24 cellular contexts compared by ENCODE assay signal in genomic region chr1:197909346-197909745, GRCh38. TPM values are rescaled to one million over a fixed set of nuclear protein-coding genes. Genes with fewer than 3 reads are reported as not detected.
DNase-seq lines count a peak whose midpoint lies in the region; ATAC-seq and TF ChIP-seq lines count a peak whose summit lies in the region.
"Had no signal": no experiment of that assay in that cellular context is flagged by ENCODE, and none has a peak within 500 bp of the region (broad histone marks: within the 10 kb centered on the region; RNA-seq: fewer than 3 reads in every experiment).

No MANE protein-coding gene starts in this region.

- no peak for TF ChIP-seq EP300 in SK-N-SH (IDR thresholded peaks at IDR 0.05; ENCODE audit: borderline replicate concordance in 1 of 2, low read depth in 1 of 2, low read length in 1 of 2)

- H3K36me3 Mint-ChIP-seq in HFFc6 (ENCODE audit: low read depth): no peaks in the 10 kb centered on the region
- H3K36me3 Mint-ChIP-seq in activated naive CD8-positive, alpha-beta T cell treated with anti-CD3 and anti-CD28 coated beads, Interleukin-2, amount 50 U/mL, for 24 hours (ENCODE audit: low read depth): no peaks in the 10 kb centered on the region
- H3K36me3 Mint-ChIP-seq: activated naive CD4-positive, alpha-beta T cell treated with anti-CD3 and anti-CD28 coated beads, Interleukin-2, amount 50 U/mL, for 24 hours had no signal

- TF ChIP-seq CTCF in SK-N-SH (IDR thresholded peaks at IDR 0.05) (no peak), HFFc6 (IDR thresholded peaks at IDR 0.05) (peak; percentile 17; the same call in 1 of the 2 replicates), osteoblast (IDR thresholded peaks at IDR 0.05; ENCODE audit: extremely low read depth, low read depth, low read length) (no peak), esophagus squamous epithelium (IDR thresholded peaks at IDR 0.05) (no peak)

- H3K9me3 Mint-ChIP-seq in HFFc6: no peaks in the 10 kb centered on the region
- no peaks in the 10 kb centered on the region for H3K9me3 Mint-ChIP-seq in activated naive CD8-positive, alpha-beta T cell treated with anti-CD3 and anti-CD28 coated beads, Interleukin-2, amount 50 U/mL, for 24 hours
- H3K9me3 Mint-ChIP-seq: activated CD4-positive, alpha-beta memory T cell treated with anti-CD3 and anti-CD28 coated beads for 36 hours; activated naive CD4-positive, alpha-beta T cell treated with anti-CD3 and anti-CD28 coated beads, Interleukin-2, amount 50 U/mL, for 24 hours had no signal

- H3K9ac ChIP-seq in SK-N-SH: no peak overlapping the region

- H3K4me3 ChIP-seq in SK-N-SH (ENCODE audit: low read depth in 2 of 2, low read length in 1 of 2): no peak overlapping the region
- no peak overlapping the region for H3K4me3 ChIP-seq in osteoblast (ENCODE audit: insufficient read depth, low read length)
- no peak overlapping the region for H3K4me3 ChIP-seq in esophagus squamous epithelium

- TF ChIP-seq POLR2A in esophagus squamous epithelium (IDR thresholded peaks at IDR 0.05): no peak

- H3K27me3 ChIP-seq in SK-N-SH (ENCODE audit: insufficient read depth) (no peaks in the 10 kb centered on the region), osteoblast (ENCODE audit: insufficient read depth, low read length) (peaks cover 65% of the 10 kb centered on the region), esophagus squamous epithelium (peaks cover 14 to 100% (median 54%) of the 10 kb centered on the region in 4 donors)

- peaks cover 0 to 11% of the 10 kb centered on the region in 2 experiments; a peak in 2 of 4 replicates for H3K4me1 ChIP-seq in SK-N-SH (ENCODE audit: control insufficient read depth in 1 of 2, insufficient read depth in 2 of 2, low read depth in 1 of 2, low read length in 1 of 2)
- peaks cover 15% of the 10 kb centered on the region for H3K4me1 ChIP-seq in osteoblast (ENCODE audit: insufficient read depth, low read length)
- H3K4me1 ChIP-seq in esophagus squamous epithelium: peaks cover 32 to 56% (median 33%) of the 10 kb centered on the region in 3 donors

- H4K20me1 ChIP-seq in SK-N-SH (ENCODE audit: insufficient read depth) (no peaks in the 10 kb centered on the region), osteoblast (ENCODE audit: insufficient read depth, low read length) (no peaks in the 10 kb centered on the region)

- no peak overlapping the region for H3K27ac Mint-ChIP-seq in HFFc6
- H3K27ac Mint-ChIP-seq in activated naive CD8-positive, alpha-beta T cell treated with anti-CD3 and anti-CD28 coated beads, Interleukin-2, amount 50 U/mL, for 24 hours: no peak overlapping the region
- H3K27ac Mint-ChIP-seq: activated CD4-positive, alpha-beta memory T cell treated with anti-CD3 and anti-CD28 coated beads for 36 hours; activated naive CD4-positive, alpha-beta T cell treated with anti-CD3 and anti-CD28 coated beads, Interleukin-2, amount 50 U/mL, for 24 hours had no signal

- H3K27me3 Mint-ChIP-seq in HFFc6 (ENCODE audit: insufficient read depth): peaks cover 15% of the 10 kb centered on the region
- H3K27me3 Mint-ChIP-seq in activated naive CD8-positive, alpha-beta T cell treated with anti-CD3 and anti-CD28 coated beads, Interleukin-2, amount 50 U/mL, for 24 hours: peaks cover 94% of the 10 kb centered on the region

- no peak for TF ChIP-seq RAD21 in SK-N-SH (IDR thresholded peaks at IDR 0.05; ENCODE audit: low read length)

- ATAC-seq in SK-N-SH treated with all-trans-retinoic acid at 6 μM for 48 hours (no peak), HG03135 (IDR thresholded peaks at IDR 0.05; ENCODE audit: unreplicated experiment) (no peak)
- no peak for ATAC-seq in activated naive CD8-positive, alpha-beta T cell treated with anti-CD3 and anti-CD28 coated beads, Interleukin-2, amount 50 U/mL, for 24 hours
- ATAC-seq: left lobe of liver, Right ventricle myocardium inferior had no signal

- H3K9me2 ChIP-seq in SK-N-SH: no peaks in the 10 kb centered on the region

- H3K4me2 ChIP-seq in SK-N-SH (no peak overlapping the region), osteoblast (ENCODE audit: insufficient read depth, low read length) (peak overlapping the region; percentile 62)

- H2AFZ ChIP-seq in SK-N-SH (ENCODE audit: low read depth): no peak overlapping the region
- H2AFZ ChIP-seq in osteoblast (ENCODE audit: low read length): no peak overlapping the region

- no peaks in the 10 kb centered on the region for H3K9me3 ChIP-seq in SK-N-SH
- no peaks in the 10 kb centered on the region for H3K9me3 ChIP-seq in osteoblast (ENCODE audit: low read depth, low read length)
- H3K9me3 ChIP-seq in esophagus squamous epithelium: no peaks in the 10 kb centered on the region

- POLR2A ChIA-PET in SK-N-SH (lab: Yijun Ruan, JAX): no interaction called here

- no peaks in the 10 kb centered on the region for H3K79me2 ChIP-seq in SK-N-SH (ENCODE audit: insufficient read depth)
- H3K79me2 ChIP-seq in osteoblast (ENCODE audit: insufficient read depth, low read length): no peaks in the 10 kb centered on the region

- H3K27ac ChIP-seq in SK-N-SH (ENCODE audit: low read depth in 2 of 2, low read length in 1 of 2) (no peak overlapping the region), osteoblast (ENCODE audit: low read depth, low read length) (no peak overlapping the region), esophagus squamous epithelium (no peak overlapping the region)

- H3K4me3 Mint-ChIP-seq in HFFc6: peak overlapping the region; percentile 79
- H3K4me3 Mint-ChIP-seq in activated naive CD8-positive, alpha-beta T cell treated with anti-CD3 and anti-CD28 coated beads, Interleukin-2, amount 50 U/mL, for 24 hours: peak overlapping the region; percentile 43
- H3K4me3 Mint-ChIP-seq: activated naive CD4-positive, alpha-beta T cell treated with anti-CD3 and anti-CD28 coated beads, Interleukin-2, amount 50 U/mL, for 24 hours had no signal

- peaks cover 68% of the 10 kb centered on the region for H3K4me1 Mint-ChIP-seq in HFFc6 (ENCODE audit: low read depth)
- H3K4me1 Mint-ChIP-seq in activated naive CD8-positive, alpha-beta T cell treated with anti-CD3 and anti-CD28 coated beads, Interleukin-2, amount 50 U/mL, for 24 hours: peaks cover 51% of the 10 kb centered on the region

- whole genome bisulfite sequencing in SK-N-SH (ENCODE audit: low lambda C conversion rate): 65% methylated on average over 10 of the region's 10 CpGs
- 3 to 18% methylated on average over 6 to 8 of the region's 10 CpGs for WGBS in esophagus squamous epithelium, 2 donors

- CTCF ChIA-PET in SK-N-SH (lab: Yijun Ruan, JAX): no interaction called here

- peaks cover 4% of the 10 kb centered on the region for H3F3A ChIP-seq in SK-N-SH (replicated peaks; ENCODE audit: insufficient read depth)

- peak; percentile 11 for DNase-seq in SK-N-SH
- no peak for DNase-seq in HFFc6
- DNase-seq in activated naive CD8-positive, alpha-beta T cell treated with anti-CD3 and anti-CD28 coated beads, Interleukin-2, amount 50 U/mL, for 24 hours: no peak
- DNase-seq in osteoblast (ENCODE audit: insufficient read length, low spot score, missing footprints): no peak
- no peak for DNase-seq in activated CD4-positive, CD25-positive, alpha-beta regulatory T cell (lab: John Stamatoyannopoulos, UW)
- no peak for DNase-seq in esophagus squamous epithelium (lab: John Stamatoyannopoulos, UW)
- DNase-seq: 8988T; activated CD4-positive, alpha-beta memory T cell treated with anti-CD3 and anti-CD28 coated beads for 36 hours; COR-L47; IMR-90; NCI-H1417 treated with DMSO at 0.1 percent for 48 hours; NCI-H2171; NCI-H748 treated with DMSO at 0.1 percent for 48 hours; small intestine; stimulated activated CD4-positive, alpha-beta T cell treated with anti-CD3 and anti-CD28 coated beads, Interleukin-4, amount 100 ng/mL, for 24 hours had no signal

- intact Hi-C loops in esophagus squamous epithelium (cut with DNase I): no loop called here

- H3K36me3 ChIP-seq in SK-N-SH (replicated peaks in 1 of 2; ENCODE audit: control insufficient read depth in 1 of 2, insufficient read depth in 2 of 2, low read length in 1 of 2) (no peaks in the 10 kb centered on the region), osteoblast (ENCODE audit: insufficient read depth, low read length) (no peaks in the 10 kb centered on the region), esophagus squamous epithelium (no peaks in the 10 kb centered on the region)

TF ChIP-seq in SK-N-SH, 30 proteins besides CTCF, POLR2A, EP300 and RAD21:
- TF ChIP-seq MEF2A (IDR thresholded peaks at IDR 0.05; ENCODE audit: borderline replicate concordance, low read depth) (no peak), GATA2 (CRISPR knock-in tag; IDR thresholded peaks at IDR 0.05) (no peak), NFIC (IDR thresholded peaks at IDR 0.05; ENCODE audit: borderline replicate concordance) (no peak), RXRA (IDR thresholded peaks at IDR 0.05; ENCODE audit: borderline replicate concordance, low read depth) (no peak), SMC3 (IDR thresholded peaks at IDR 0.05; ENCODE audit: low read depth, low read length) (no peak)
TF ChIP-seq in SK-N-SH: peak in this region for 0.

TF ChIP-seq in SK-N-SH treated with all-trans-retinoic acid at 6 μM for 48 hours, 23 proteins besides CTCF, POLR2A, EP300 and RAD21 (continues in another document):
- TF ChIP-seq CREB5 (CRISPR knock-in tag; IDR thresholded peaks at IDR 0.05; ENCODE audit: low read depth) (no peak), ZFP30 (CRISPR knock-in tag; IDR thresholded peaks at IDR 0.05) (no peak), ZNF70 (CRISPR knock-in tag; IDR thresholded peaks at IDR 0.05) (no peak), SNAI2 (CRISPR knock-in tag; IDR thresholded peaks at IDR 0.05) (no peak)

RNA-seq across cellular contexts. Expression of gene C1orf53, which starts 6.9 kb away (rescaled TPM):
- 22.9 and 24.9 TPM in 2 replicates for polyA plus RNA-seq in SK-N-SH (2012; rRNA removed)
- 29.8 and 34.4 TPM in 2 replicates for polyA plus RNA-seq in SK-N-SH (2012; cell fraction: cytosol; rRNA removed)
- 7.0 and 12.2 TPM in 2 replicates for polyA plus RNA-seq in SK-N-SH (2012; cell fraction: nucleus; rRNA removed)
- total RNA-seq in HFFc6 (2021; fragmentation: NEBNext Ultra II Directional; extraction: Animal tissue kit (Norgen Biotek cat#: 25700)): 10 to 100 TPM; 18.6 to 21.8 (median 19.9) TPM
- 6.5 and 9.7 TPM in 2 replicates for total RNA-seq in osteoblast
- total RNA-seq in esophagus squamous epithelium: 1 to 10 TPM in 2 of 4 donors, not detected in 2; 3.4 to 7.2 TPM

RNA-seq across cellular contexts. Expression of gene LHX9, which starts 7.8 kb away (rescaled TPM):
- 7.3 and 8.1 TPM in 2 replicates for polyA plus RNA-seq in SK-N-SH (2012; rRNA removed)
- 4.1 and 5.6 TPM in 2 replicates for polyA plus RNA-seq in SK-N-SH (2012; cell fraction: cytosol; rRNA removed)
- polyA plus RNA-seq in SK-N-SH (2012; cell fraction: nucleus; rRNA removed): 8.9 and 12.9 TPM in 2 replicates
- 100 to 1,000 TPM; 126 to 183 (median 174) TPM for total RNA-seq in HFFc6 (2021; fragmentation: NEBNext Ultra II Directional; extraction: Animal tissue kit (Norgen Biotek cat#: 25700))
- 0.59 and 1.8 TPM in 2 replicates for total RNA-seq in osteoblast
- total RNA-seq in esophagus squamous epithelium: not detected
- total RNA-seq: activated CD4-positive, alpha-beta memory T cell treated with anti-CD3 and anti-CD28 coated beads for 36 hours; fibroblast of lung; glomerular endothelial cell; OCI-LY7; subcutaneous adipose tissue had no signal
- polyA plus RNA-seq: fibroblast of lung had no signal

Comparison
In these comparisons a context has a peak if more than half of its experiments do, and no peak if none do; other contexts are left out.
1. RNA of gene LHX9, which starts 7.8 kb away (total RNA-seq): 126 to 183 TPM in HFFc6; 0.59 to 1.8 TPM in osteoblast and not detected in esophagus squamous epithelium; every median in the first group is over 10 times any median in the second.